10 cellular contexts compared by ENCODE assay signal in genomic region chr5:150438873-150439546, GRCh38. TPM values are rescaled to one million over a fixed set of nuclear protein-coding genes. Genes with fewer than 3 reads are reported as not detected.
DNase-seq lines count a peak whose midpoint lies in the region; ATAC-seq and TF ChIP-seq lines count a peak whose summit lies in the region.
"Had no signal": no experiment of that assay in that cellular context is flagged by ENCODE, and none has a peak within 500 bp of the region (broad histone marks: within the 10 kb centered on the region; RNA-seq: fewer than 3 reads in every experiment).

No MANE protein-coding gene starts in this region.

- peak; percentile 65 for DNase-seq in GM03348 (ENCODE audit: low spot score)
- no peak for DNase-seq in LNCaP clone FGC (ENCODE audit: low read depth)
- DNase-seq in cerebellar cortex (ENCODE audit: low spot score): peak; percentile 74
- no peak for DNase-seq in progenitor cell of endocrine pancreas (ENCODE audit: low spot score, unreplicated experiment)
- DNase-seq: activated T-cell treated with anti-CD3 and anti-CD28 coated beads, Interleukin-2, amount 50 U/mL, for 4 hours; midbrain; substantia nigra had no signal

- H3K9me3 Mint-ChIP-seq in progenitor cell of endocrine pancreas (ENCODE audit: low read depth): no peaks in the 10 kb centered on the region
- H3K9me3 Mint-ChIP-seq: activated T-cell treated with anti-CD3 and anti-CD28 coated beads, Interleukin-2, amount 50 U/mL, for 4 hours had no signal

- H3K4me3 Mint-ChIP-seq in progenitor cell of endocrine pancreas (ENCODE audit: low read depth): no peak overlapping the region
- H3K4me3 Mint-ChIP-seq: activated T-cell treated with anti-CD3 and anti-CD28 coated beads, Interleukin-2, amount 50 U/mL, for 4 hours had no signal

- H3K4me1 Mint-ChIP-seq in progenitor cell of endocrine pancreas (ENCODE audit: low read depth): no peaks in the 10 kb centered on the region

- peaks cover 8% of the 10 kb centered on the region for H3K36me3 Mint-ChIP-seq in progenitor cell of endocrine pancreas (ENCODE audit: insufficient read depth)

- H3K4me3 ChIP-seq in LNCaP clone FGC (ENCODE audit: low read depth, low read length): no peak overlapping the region

- TF ChIP-seq CTCF in LNCaP clone FGC (IDR thresholded peaks at IDR 0.05; ENCODE audit: control insufficient read depth, extremely low read depth, insufficient read depth) (peak; percentile 55), progenitor cell of endocrine pancreas (IDR thresholded peaks at IDR 0.05; ENCODE audit: unreplicated experiment) (peak; percentile 63)

- H3K27ac Mint-ChIP-seq in progenitor cell of endocrine pancreas: no peak overlapping the region

- peaks cover 3% of the 10 kb centered on the region for H3K27me3 Mint-ChIP-seq in progenitor cell of endocrine pancreas

- ATAC-seq in HG03095 (IDR thresholded peaks at IDR 0.05; ENCODE audit: unreplicated experiment) (no peak), HG03378 (IDR thresholded peaks at IDR 0.05; ENCODE audit: unreplicated experiment) (no peak), GM19328 (IDR thresholded peaks at IDR 0.05; ENCODE audit: unreplicated experiment) (no peak)
- ATAC-seq: activated T-cell treated with anti-CD3 and anti-CD28 coated beads, Interleukin-2, amount 50 U/mL, for 4 hours had no signal

RNA-seq across cellular contexts. Expression of gene RPS14, which starts 10.5 kb away (rescaled TPM):
- 1,941 and 2,072 TPM in 2 replicates for total RNA-seq in progenitor cell of endocrine pancreas

RNA-seq across cellular contexts. Expression of gene CD74, which starts 26.3 kb away (rescaled TPM):
- 41.3 and 45.8 TPM in 2 replicates for total RNA-seq in progenitor cell of endocrine pancreas

Comparison
In these comparisons a context has a peak if more than half of its experiments do, and no peak if none do; other contexts are left out.
1. DNase-seq: peak in GM03348 (single experiment) and cerebellar cortex (single experiment); none in LNCaP clone FGC (single experiment) and progenitor cell of endocrine pancreas (single experiment).